18 cellular contexts compared by ENCODE assay signal in genomic region chr1:33118274-33118673, GRCh38. TPM values are rescaled to one million over a fixed set of nuclear protein-coding genes. Genes with fewer than 3 reads are reported as not detected.
DNase-seq lines count a peak whose midpoint lies in the region; ATAC-seq and TF ChIP-seq lines count a peak whose summit lies in the region.
"Had no signal": no experiment of that assay in that cellular context is flagged by ENCODE, and none has a peak within 500 bp of the region (broad histone marks: within the 10 kb centered on the region; RNA-seq: fewer than 3 reads in every experiment).

No MANE protein-coding gene starts in this region.

- no peak overlapping the region for H2AFZ ChIP-seq in trophoblast cell (ENCODE audit: insufficient read depth, low read length, poor library complexity)

- no peak overlapping the region for H2BK12ac ChIP-seq in trophoblast cell (ENCODE audit: low read length)

- no peak for ATAC-seq in CD8-positive, alpha-beta T cell
- no peak for ATAC-seq in central memory CD8-positive, alpha-beta T cell (replicated peaks; ENCODE audit: extremely low read depth, poor library complexity, severe bottlenecking)
- no peak for ATAC-seq in HG02852 (IDR thresholded peaks at IDR 0.05; ENCODE audit: unreplicated experiment)

- no peaks in the 10 kb centered on the region for H3K36me3 ChIP-seq in CD8-positive, alpha-beta T cell (ENCODE audit: insufficient read depth, low read length)
- H3K36me3 ChIP-seq in trophoblast cell (ENCODE audit: control insufficient read depth in 1 of 2, insufficient read depth in 2 of 2, low read length in 2 of 2): no peaks in the 10 kb centered on the region
- H3K36me3 ChIP-seq: BLaER1, HAP-1 had no signal

- no peak overlapping the region for H4K12ac ChIP-seq in trophoblast cell (ENCODE audit: low read depth, low read length)

- no peaks in the 10 kb centered on the region for H3K27me3 ChIP-seq in CD8-positive, alpha-beta T cell (ENCODE audit: insufficient read depth, low read length)
- no peaks in the 10 kb centered on the region for H3K27me3 ChIP-seq in trophoblast cell (ENCODE audit: insufficient read depth, low read length)
- H3K27me3 ChIP-seq: BLaER1 had no signal

- CTCF ChIA-PET in activated CD4-positive, alpha-beta memory T cell treated with anti-CD3 and anti-CD28 coated beads, Interleukin-2, amount 10 ng/mL, durations not matched to agents 7 days and 5 days (lab: Charles Lee): interaction anchor here (0.5 kb wide), 1 partner anchor 98 kb away, joined by 3 read pairs; no protein-coding TSS in a partner anchor
- CTCF ChIA-PET in activated CD4-positive, alpha-beta memory T cell treated with anti-CD3 and anti-CD28 coated beads for 36 hours (lab: Charles Lee): no interaction called here
- CTCF ChIA-PET in CD8-positive, alpha-beta T cell (lab: Charles Lee): interaction anchor here (0.9 to 1.5 kb wide), 2 partner anchors 9 to 19 kb away, joined by 4 read pairs; no protein-coding TSS in a partner anchor

- H3K4ac ChIP-seq in trophoblast cell (ENCODE audit: low read depth, low read length): no peak overlapping the region

- intact Hi-C loops in activated CD4-positive, alpha-beta memory T cell treated with anti-CD3 and anti-CD28 coated beads for 36 hours (cut with micrococcal nuclease): no loop called here
- intact Hi-C loops in CD8-positive, alpha-beta T cell (cut with DNase I, micrococcal nuclease): no loop called here

- H3K36me3 Mint-ChIP-seq in activated CD4-positive, alpha-beta memory T cell treated with anti-CD3 and anti-CD28 coated beads, Interleukin-2, amount 10 ng/mL, durations not matched to agents 7 days and 5 days (ENCODE audit: low read depth): no peaks in the 10 kb centered on the region
- no peaks in the 10 kb centered on the region for H3K36me3 Mint-ChIP-seq in activated CD4-positive, alpha-beta memory T cell treated with anti-CD3 and anti-CD28 coated beads for 36 hours
- no peaks in the 10 kb centered on the region for H3K36me3 Mint-ChIP-seq in CD8-positive, alpha-beta T cell
- peaks cover 2% of the 10 kb centered on the region for H3K36me3 Mint-ChIP-seq in central memory CD8-positive, alpha-beta T cell (ENCODE audit: insufficient read depth)

- no peak overlapping the region for H4K91ac ChIP-seq in trophoblast cell (ENCODE audit: low read depth, low read length)

- H3K18ac ChIP-seq in trophoblast cell (ENCODE audit: low read length): no peak overlapping the region

- H3K23ac ChIP-seq in trophoblast cell (ENCODE audit: low read length): no peak overlapping the region

- no peaks in the 10 kb centered on the region for H3K9me3 ChIP-seq in CD8-positive, alpha-beta T cell (ENCODE audit: low read length)
- H3K9me3 ChIP-seq in trophoblast cell (ENCODE audit: insufficient read depth, low read depth, low read length): no peaks in the 10 kb centered on the region
- H3K9me3 ChIP-seq: BLaER1, HAP-1 had no signal

- no peak overlapping the region for H2BK5ac ChIP-seq in trophoblast cell (ENCODE audit: low read depth, low read length, poor library complexity)

- H3K27me3 Mint-ChIP-seq in activated CD4-positive, alpha-beta memory T cell treated with anti-CD3 and anti-CD28 coated beads, Interleukin-2, amount 10 ng/mL, durations not matched to agents 7 days and 5 days: no peaks in the 10 kb centered on the region
- H3K27me3 Mint-ChIP-seq in activated CD4-positive, alpha-beta memory T cell treated with anti-CD3 and anti-CD28 coated beads for 36 hours: no peaks in the 10 kb centered on the region
- no peaks in the 10 kb centered on the region for H3K27me3 Mint-ChIP-seq in CD8-positive, alpha-beta T cell (ENCODE audit: low read depth)
- no peaks in the 10 kb centered on the region for H3K27me3 Mint-ChIP-seq in central memory CD8-positive, alpha-beta T cell

- POLR2A ChIA-PET in activated CD4-positive, alpha-beta memory T cell treated with anti-CD3 and anti-CD28 coated beads, Interleukin-2, amount 10 ng/mL, durations not matched to agents 7 days and 5 days (lab: Charles Lee): interaction anchor here (1.4 kb wide), 1 partner anchor 8 kb away, joined by 5 read pairs; no protein-coding TSS in a partner anchor
- POLR2A ChIA-PET in activated CD4-positive, alpha-beta memory T cell treated with anti-CD3 and anti-CD28 coated beads for 36 hours (lab: Charles Lee): no interaction called here
- POLR2A ChIA-PET in CD8-positive, alpha-beta T cell (lab: Charles Lee): no interaction called here

- no peak for TF ChIP-seq CTCF in CD8-positive, alpha-beta T cell (IDR thresholded peaks at IDR 0.05)

- no peaks in the 10 kb centered on the region for H3K4me1 Mint-ChIP-seq in activated CD4-positive, alpha-beta memory T cell treated with anti-CD3 and anti-CD28 coated beads, Interleukin-2, amount 10 ng/mL, durations not matched to agents 7 days and 5 days
- no peaks in the 10 kb centered on the region for H3K4me1 Mint-ChIP-seq in activated CD4-positive, alpha-beta memory T cell treated with anti-CD3 and anti-CD28 coated beads for 36 hours (ENCODE audit: low read depth)
- no peaks in the 10 kb centered on the region for H3K4me1 Mint-ChIP-seq in CD8-positive, alpha-beta T cell (ENCODE audit: low read depth)
- no peaks in the 10 kb centered on the region for H3K4me1 Mint-ChIP-seq in central memory CD8-positive, alpha-beta T cell

- no peaks in the 10 kb centered on the region for H3K79me2 ChIP-seq in trophoblast cell (ENCODE audit: control insufficient read depth, insufficient read depth, low read length, poor library complexity)

- no peak overlapping the region for H2AK5ac ChIP-seq in trophoblast cell (ENCODE audit: low read length)

- H3K27ac Mint-ChIP-seq in activated CD4-positive, alpha-beta memory T cell treated with anti-CD3 and anti-CD28 coated beads, Interleukin-2, amount 10 ng/mL, durations not matched to agents 7 days and 5 days: no peak overlapping the region
- no peak overlapping the region for H3K27ac Mint-ChIP-seq in activated CD4-positive, alpha-beta memory T cell treated with anti-CD3 and anti-CD28 coated beads for 36 hours
- H3K27ac Mint-ChIP-seq in CD8-positive, alpha-beta T cell: peak overlapping the region; percentile 18
- peak overlapping the region; percentile 42 for H3K27ac Mint-ChIP-seq in central memory CD8-positive, alpha-beta T cell (ENCODE audit: low read depth)

- no peak overlapping the region for H3K4me3 Mint-ChIP-seq in activated CD4-positive, alpha-beta memory T cell treated with anti-CD3 and anti-CD28 coated beads, Interleukin-2, amount 10 ng/mL, durations not matched to agents 7 days and 5 days
- H3K4me3 Mint-ChIP-seq in activated CD4-positive, alpha-beta memory T cell treated with anti-CD3 and anti-CD28 coated beads for 36 hours: no peak overlapping the region
- no peak overlapping the region for H3K4me3 Mint-ChIP-seq in CD8-positive, alpha-beta T cell
- no peak overlapping the region for H3K4me3 Mint-ChIP-seq in central memory CD8-positive, alpha-beta T cell

- no peaks in the 10 kb centered on the region for H3K79me1 ChIP-seq in trophoblast cell (ENCODE audit: low read length)

- H4K8ac ChIP-seq in trophoblast cell (ENCODE audit: low read depth, low read length): no peak overlapping the region

- no peak overlapping the region for H2BK120ac ChIP-seq in trophoblast cell (ENCODE audit: insufficient read depth, low read length, poor library complexity)

- H3K4me3 ChIP-seq in CD8-positive, alpha-beta T cell (ENCODE audit: low read depth, low read length): no peak overlapping the region
- peak overlapping the region; percentile 21 for H3K4me3 ChIP-seq in trophoblast cell (ENCODE audit: low read depth, low read length)
- H3K4me3 ChIP-seq: BLaER1, HAP-1 had no signal

- no CpG with 5 or more reads among the region's 4 CpGs for WGBS in trophoblast cell (ENCODE audit: extremely low coverage, insufficient coverage, insufficient read length)

- no peaks in the 10 kb centered on the region for H3K4me1 ChIP-seq in CD8-positive, alpha-beta T cell (ENCODE audit: insufficient read depth, low read length)
- no peaks in the 10 kb centered on the region for H3K4me1 ChIP-seq in trophoblast cell (ENCODE audit: control insufficient read depth in 1 of 2, insufficient read depth in 2 of 2, low read length in 2 of 2)
- H3K4me1 ChIP-seq: BLaER1, HAP-1 had no signal

- H3K9ac ChIP-seq in trophoblast cell (ENCODE audit: low read length): no peak overlapping the region
- H3K9ac ChIP-seq: BLaER1 had no signal

- H3K14ac ChIP-seq in trophoblast cell (ENCODE audit: low read length): no peak overlapping the region

- peak; percentile 14 for DNase-seq in activated CD4-positive, alpha-beta memory T cell treated with anti-CD3 and anti-CD28 coated beads, Interleukin-2, amount 10 ng/mL, durations not matched to agents 7 days and 5 days
- no peak for DNase-seq in activated CD4-positive, alpha-beta memory T cell treated with anti-CD3 and anti-CD28 coated beads for 36 hours
- no peak for DNase-seq in CD8-positive, alpha-beta T cell
- DNase-seq in central memory CD8-positive, alpha-beta T cell (ENCODE audit: low spot score in 2 of 2): no peak
- DNase-seq in trophoblast cell (no peak), kidney tubule cell (ENCODE audit: low spot score) (no peak), NCI-H526 treated with DMSO at 0.1 percent for 48 hours (lab: John Stamatoyannopoulos, UW) (no peak)
- DNase-seq: DMS79 treated with DMSO at 0.1 percent for 48 hours, KBM-7, NCI-H1417 treated with DMSO at 0.1 percent for 48 hours, NCI-H2029 treated with DMSO at 0.1 percent for 48 hours, NCI-H2171 treated with DMSO at 0.1 percent for 48 hours, NCI-H446 treated with DMSO at 0.1 percent for 48 hours, NCI-H748 treated with DMSO at 0.1 percent for 48 hours, OCI-M1 had no signal

- no peak overlapping the region for H3K27ac ChIP-seq in CD8-positive, alpha-beta T cell (ENCODE audit: low read depth, low read length)
- no peak overlapping the region for H3K27ac ChIP-seq in trophoblast cell (ENCODE audit: low read depth, low read length)
- H3K27ac ChIP-seq: BLaER1 had no signal

- no peak overlapping the region for H3K4me2 ChIP-seq in trophoblast cell (ENCODE audit: low read length)
- H3K4me2 ChIP-seq: BLaER1 had no signal

- H3K9me3 Mint-ChIP-seq in activated CD4-positive, alpha-beta memory T cell treated with anti-CD3 and anti-CD28 coated beads, Interleukin-2, amount 10 ng/mL, durations not matched to agents 7 days and 5 days: no peaks in the 10 kb centered on the region
- H3K9me3 Mint-ChIP-seq in activated CD4-positive, alpha-beta memory T cell treated with anti-CD3 and anti-CD28 coated beads for 36 hours: no peaks in the 10 kb centered on the region
- H3K9me3 Mint-ChIP-seq in CD8-positive, alpha-beta T cell: no peaks in the 10 kb centered on the region
- H3K9me3 Mint-ChIP-seq in central memory CD8-positive, alpha-beta T cell: no peaks in the 10 kb centered on the region

RNA-seq across cellular contexts. Expression of gene AZIN2, which starts 37.3 kb away (rescaled TPM):
- total RNA-seq in activated CD4-positive, alpha-beta memory T cell treated with anti-CD3 and anti-CD28 coated beads, Interleukin-2, amount 10 ng/mL, durations not matched to agents 7 days and 5 days: 1 to 10 TPM; 3.9 to 4.5 TPM
- 1 to 10 TPM; 2.5 to 2.9 TPM for total RNA-seq in activated CD4-positive, alpha-beta memory T cell treated with anti-CD3 and anti-CD28 coated beads for 36 hours
- 1 to 10 TPM; 3.5 to 4.1 TPM for total RNA-seq in CD8-positive, alpha-beta T cell
- polyA plus RNA-seq in trophoblast cell (2013): 4.4 and 5.3 TPM in 2 replicates

Comparison
In these comparisons a context has a peak if more than half of its experiments do, and no peak if none do; other contexts are left out.
1. H3K27ac Mint-ChIP-seq: peak in CD8-positive, alpha-beta T cell (single experiment) and central memory CD8-positive, alpha-beta T cell (single experiment); none in activated CD4-positive, alpha-beta memory T cell treated with anti-CD3 and anti-CD28 coated beads, Interleukin-2, amount 10 ng/mL, durations not matched to agents 7 days and 5 days (single experiment) and activated CD4-positive, alpha-beta memory T cell treated with anti-CD3 and anti-CD28 coated beads for 36 hours (single experiment).